5 cellular contexts compared by ENCODE assay signal in the genomic region with DNA sequence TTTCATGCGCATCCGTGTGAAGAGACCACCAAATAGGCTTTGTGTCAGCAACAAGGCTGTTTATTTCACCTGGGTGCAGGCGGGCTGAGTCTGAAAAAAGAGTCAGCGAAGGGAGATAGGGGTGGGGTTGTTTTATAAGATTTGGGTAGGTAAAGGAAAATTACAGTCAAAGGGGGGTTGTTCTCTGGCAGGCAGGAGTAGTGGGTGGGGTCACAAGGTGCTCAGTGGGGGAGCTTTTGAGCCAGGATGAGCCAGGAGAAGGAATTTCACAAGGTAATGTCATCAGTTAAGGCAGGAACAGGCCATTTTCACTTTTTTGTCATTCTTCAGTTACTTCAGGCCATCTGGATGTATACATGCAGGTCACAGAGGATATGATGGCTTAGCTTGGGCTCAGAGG. TPM values are rescaled to one million over a fixed set of nuclear protein-coding genes. Genes with fewer than 3 reads are reported as not detected.
"Had no signal": no experiment of that assay in that cellular context is flagged by ENCODE, and none has a peak within 500 bp of the region (broad histone marks: within the 10 kb centered on the region; RNA-seq: fewer than 3 reads in every experiment).

No MANE protein-coding gene starts in this region.

RNA-seq across cellular contexts. Expression of gene STRIT1, which starts 19.0 kb away (rescaled TPM):
- total RNA-seq: HepG2, HT-29, HT1080, IMR-90 had no signal
- polyA plus RNA-seq: HepG2, IgD-negative memory B cell, IMR-90 had no signal
